ENCODE assay signal across 13 cellular contexts in the genomic region with DNA sequence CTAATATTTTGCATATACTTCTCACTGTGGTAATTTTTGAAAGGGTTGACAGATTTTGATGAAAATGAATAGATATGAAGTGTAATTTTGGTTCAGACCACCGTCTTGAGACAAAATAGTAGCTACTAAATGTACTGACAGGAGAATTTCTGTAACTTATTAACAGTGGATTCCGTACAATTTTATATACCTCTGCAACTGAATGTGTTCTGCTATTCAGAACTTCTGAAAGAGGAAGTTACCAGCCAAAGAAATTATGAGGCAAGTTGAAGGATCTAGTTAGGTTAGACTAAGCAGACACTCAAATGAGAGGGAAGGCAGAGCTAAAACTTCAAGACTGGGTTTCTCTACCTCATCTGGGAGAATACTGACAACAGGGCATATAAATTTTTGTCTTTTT. TPM values are rescaled to one million over a fixed set of nuclear protein-coding genes. Genes with fewer than 3 reads are reported as not detected.
DNase-seq lines count a peak whose midpoint lies in the region; ATAC-seq, FAIRE-seq and TF ChIP-seq lines count a peak whose summit lies in the region.
"Had no signal": no experiment of that assay in that cellular context is flagged by ENCODE, and none has a peak within 500 bp of the region (broad histone marks: within the 10 kb centered on the region; RNA-seq: fewer than 3 reads in every experiment).

No MANE protein-coding gene starts in this region.

- no peak for TF ChIP-seq CTCF in type B pancreatic cell (conservative IDR thresholded peaks at IDR 0.05)
- TF ChIP-seq CTCF in WERI-Rb-1 (IDR thresholded peaks at IDR 0.05; ENCODE audit: low read depth, low read length) = no peak

- H3K36me3 ChIP-seq in small intestine (ENCODE audit: control insufficient read depth in 2 of 2, insufficient read depth in 2 of 2, low read length in 2 of 2) (no peaks in the 10 kb centered on the region), WERI-Rb-1 (no peaks in the 10 kb centered on the region)
- H3K36me3 ChIP-seq: spleen had no signal

- H3K36me3 Mint-ChIP-seq in memory B cell (no peaks in the 10 kb centered on the region), type B pancreatic cell (no peaks in the 10 kb centered on the region)
- H3K36me3 Mint-ChIP-seq: naive thymus-derived CD4-positive, alpha-beta T cell had no signal

- peak; percentile 50 for ATAC-seq in GM19328 (IDR thresholded peaks at IDR 0.05; ENCODE audit: unreplicated experiment)
- ATAC-seq in HG02678 (IDR thresholded peaks at IDR 0.05; ENCODE audit: unreplicated experiment) = peak; percentile 58
- ATAC-seq in HG03460 (IDR thresholded peaks at IDR 0.05; ENCODE audit: unreplicated experiment) = peak; percentile 66
- ATAC-seq in memory B cell (ENCODE audit: low read depth) = peak; percentile 87
- ATAC-seq: naive thymus-derived CD4-positive, alpha-beta T cell had no signal

- H3K4me1 Mint-ChIP-seq in memory B cell (peaks cover 27% of the 10 kb centered on the region), type B pancreatic cell (ENCODE audit: unreplicated experiment) (peaks cover 19% of the 10 kb centered on the region)

- FAIRE-seq in small intestine (lab: Jason Lieb, UNC) = no peak
- FAIRE-seq: HTR-8/SVneo had no signal

- no peaks in the 10 kb centered on the region for H3K9me3 ChIP-seq in small intestine (ENCODE audit: control insufficient read depth, low read depth)
- H3K9me3 ChIP-seq in WERI-Rb-1 (ENCODE audit: severe bottlenecking) = no peaks in the 10 kb centered on the region
- H3K9me3 ChIP-seq: spleen had no signal

- WGBS in small intestine, 3 donors = 69 to 81% (median 79%) methylated on average over 2 of the region's 2 CpGs

- peak overlapping the region; percentile 11 for H3K4me3 Mint-ChIP-seq in memory B cell
- H3K4me3 Mint-ChIP-seq in type B pancreatic cell = no peak overlapping the region
- H3K4me3 Mint-ChIP-seq: activated T-cell treated with anti-CD3 and anti-CD28 coated beads, Interleukin-2, amount 50 U/mL, for 24 hours; naive thymus-derived CD4-positive, alpha-beta T cell had no signal

- H3K27ac Mint-ChIP-seq in memory B cell (no peak overlapping the region), type B pancreatic cell (no peak overlapping the region)
- H3K27ac Mint-ChIP-seq: activated T-cell treated with anti-CD3 and anti-CD28 coated beads, Interleukin-2, amount 50 U/mL, for 24 hours; naive thymus-derived CD4-positive, alpha-beta T cell had no signal

- H3K27ac ChIP-seq in small intestine (ENCODE audit: low read depth in 1 of 2, low read length in 1 of 2) (no peak overlapping the region), substantia nigra (ENCODE audit: low read depth, low read length, poor library complexity, severe bottlenecking) (no peak overlapping the region), WERI-Rb-1 (no peak overlapping the region)
- H3K27ac ChIP-seq: spleen had no signal

- peak in 1 of 2 donors; percentile 26 for DNase-seq in memory B cell (ENCODE audit: low spot score in 2 of 2)
- no peak for DNase-seq in type B pancreatic cell (ENCODE audit: extremely low spot score, unreplicated experiment)
- no peak for DNase-seq in small intestine
- no peak for DNase-seq in substantia nigra (lab: John Stamatoyannopoulos, UW)
- no peak for DNase-seq in WERI-Rb-1
- DNase-seq: activated T-cell treated with anti-CD3 and anti-CD28 coated beads, Interleukin-2, amount 50 U/mL, for 24 hours; naive thymus-derived CD4-positive, alpha-beta T cell; NCI-H187; spleen had no signal

- H3K27me3 Mint-ChIP-seq in memory B cell (no peaks in the 10 kb centered on the region), type B pancreatic cell (peaks cover 7% of the 10 kb centered on the region)

- no peaks in the 10 kb centered on the region for H3K27me3 ChIP-seq in small intestine (ENCODE audit: control insufficient read depth in 2 of 2, insufficient read depth in 2 of 2, low read length in 2 of 2)
- no peaks in the 10 kb centered on the region for H3K27me3 ChIP-seq in WERI-Rb-1 (ENCODE audit: insufficient read depth, low read depth, severe bottlenecking)
- H3K27me3 ChIP-seq: spleen had no signal

- H3K4me3 ChIP-seq in small intestine (ENCODE audit: low read depth in 1 of 2, low read length in 2 of 2) (no peak overlapping the region), WERI-Rb-1 (ENCODE audit: low read depth, low read length) (no peak overlapping the region)
- H3K4me3 ChIP-seq: spleen had no signal

- H3K9me3 Mint-ChIP-seq in memory B cell = no peaks in the 10 kb centered on the region
- H3K9me3 Mint-ChIP-seq in type B pancreatic cell = no peaks in the 10 kb centered on the region
- H3K9me3 Mint-ChIP-seq: activated T-cell treated with anti-CD3 and anti-CD28 coated beads, Interleukin-2, amount 50 U/mL, for 24 hours; naive thymus-derived CD4-positive, alpha-beta T cell had no signal

- no peaks in the 10 kb centered on the region for H3K4me1 ChIP-seq in small intestine (ENCODE audit: control insufficient read depth in 2 of 2, insufficient read depth in 1 of 2, low read depth in 1 of 2, low read length in 1 of 2)

RNA-seq across cellular contexts. Expression of gene GAP43, which starts 29.4 kb away (rescaled TPM):
- total RNA-seq in type B pancreatic cell (ENCODE audit: low replicate concordance) = 4.2 and 46.5 TPM in 2 replicates
- polyA plus RNA-seq in small intestine = 10 to 100 TPM in 1 of 3 donors, under 1 TPM in 1, not detected in 1; 0.54 to 22.3 TPM
- total RNA-seq: naive thymus-derived CD4-positive, alpha-beta T cell had no signal
- polyA plus RNA-seq: naive thymus-derived CD4-positive, alpha-beta T cell had no signal
